8 cellular contexts compared by ENCODE assay signal in the genomic region with DNA sequence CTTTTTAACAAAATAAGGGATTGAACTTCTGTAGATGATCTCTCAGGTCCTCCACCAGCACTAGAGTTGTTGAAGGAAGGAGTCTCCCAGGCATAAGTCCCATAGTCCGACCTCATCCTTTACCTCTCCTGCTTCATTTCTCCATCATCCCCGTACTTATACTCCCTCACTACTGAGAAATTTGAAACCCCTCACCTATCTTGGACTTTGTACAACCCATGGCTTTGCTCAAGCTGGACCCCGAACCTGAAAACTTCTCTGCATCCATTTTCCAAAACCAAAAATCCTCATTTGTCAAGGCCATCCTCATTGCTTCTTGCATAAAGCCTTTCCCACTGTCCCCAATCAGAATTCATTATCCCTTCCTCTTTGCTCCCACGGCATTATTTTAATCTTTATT. TPM values are rescaled to one million over a fixed set of nuclear protein-coding genes. Genes with fewer than 3 reads are reported as not detected.
DNase-seq lines count a peak whose midpoint lies in the region; ATAC-seq, FAIRE-seq and TF ChIP-seq lines count a peak whose summit lies in the region.

No MANE protein-coding gene starts in this region.

- 77% methylated on average over 4 of the region's 4 CpGs for WGBS in suprapubic skin

- H4K20me1 ChIP-seq in keratinocyte (ENCODE audit: control insufficient read depth, extremely low read depth, insufficient read depth, low read length), result no peaks in the 10 kb centered on the region

- TF ChIP-seq POLR2A in suprapubic skin (IDR thresholded peaks at IDR 0.05), result no peak

- FAIRE-seq in keratinocyte (lab: Jason Lieb, UNC), result no peak

- H3K4me1 ChIP-seq in keratinocyte (ENCODE audit: control insufficient read depth, extremely low read depth, insufficient read depth, low read length) (peaks cover 8% of the 10 kb centered on the region), suprapubic skin (peaks cover 10% of the 10 kb centered on the region)

- H3K27me3 ChIP-seq in keratinocyte (ENCODE audit: control insufficient read depth, extremely low read depth, insufficient read depth, low read length) (no peaks in the 10 kb centered on the region), suprapubic skin (no peaks in the 10 kb centered on the region)

- H3K36me3 ChIP-seq in keratinocyte (ENCODE audit: control insufficient read depth in 2 of 2, extremely low read depth in 1 of 2, insufficient read depth in 2 of 2, low read length in 2 of 2) (peaks cover 3 to 4% of the 10 kb centered on the region in 2 experiments), suprapubic skin (peaks cover 13% of the 10 kb centered on the region)

- H3K79me2 ChIP-seq in keratinocyte (ENCODE audit: control insufficient read depth, insufficient read depth, low read length), result no peaks in the 10 kb centered on the region

- dilution Hi-C loops in keratinocyte (cut with MboI; ENCODE audit: extremely low pct_ligation_motif_present, low sequenced_read_pairs), result no loop called here

- peak overlapping the region; percentile 91 for H3K4me3 Mint-ChIP-seq in T-helper 1 cell treated with Interleukin-12 subunit alpha and Interleukin-12 subunit beta and Interleukin-4 antibody, amounts not matched to agents 30 μg/mL and 1 μg/mL, for 36 hours
- peak overlapping the region; percentile 92 for H3K4me3 Mint-ChIP-seq in activated naive CD8-positive, alpha-beta T cell treated with anti-CD3 and anti-CD28 coated beads for 36 hours

- no peak for ATAC-seq in HG03442 (IDR thresholded peaks at IDR 0.05; ENCODE audit: unreplicated experiment)

- H3K4me1 Mint-ChIP-seq in T-helper 1 cell treated with Interleukin-12 subunit alpha and Interleukin-12 subunit beta and Interleukin-4 antibody, amounts not matched to agents 30 μg/mL and 1 μg/mL, for 36 hours (ENCODE audit: low read depth), result peaks cover 18% of the 10 kb centered on the region
- H3K4me1 Mint-ChIP-seq in activated naive CD8-positive, alpha-beta T cell treated with anti-CD3 and anti-CD28 coated beads for 36 hours, result peaks cover 17% of the 10 kb centered on the region

- H2AFZ ChIP-seq in keratinocyte (ENCODE audit: control insufficient read depth, low read length), result peak overlapping the region; percentile 46

- no peak for TF ChIP-seq EP300 in suprapubic skin (IDR thresholded peaks at IDR 0.05)

- H3K27ac Mint-ChIP-seq in T-helper 1 cell treated with Interleukin-12 subunit alpha and Interleukin-12 subunit beta and Interleukin-4 antibody, amounts not matched to agents 30 μg/mL and 1 μg/mL, for 36 hours, result peak overlapping the region; percentile 97
- peak overlapping the region; percentile 94 for H3K27ac Mint-ChIP-seq in activated naive CD8-positive, alpha-beta T cell treated with anti-CD3 and anti-CD28 coated beads for 36 hours

- DNase-seq in T-helper 1 cell, result no peak
- DNase-seq in activated naive CD8-positive, alpha-beta T cell treated with anti-CD3 and anti-CD28 coated beads for 36 hours, result no peak
- DNase-seq in keratinocyte (ENCODE audit: low read depth, low spot score), result no peak
- DNase-seq in suprapubic skin (ENCODE audit: low spot score in 2 of 2), result no peak
- DNase-seq in NCI-H187 (lab: John Stamatoyannopoulos, UW), result no peak
- DNase-seq in DMS 273 treated with DMSO at 0.1 percent for 48 hours (lab: John Stamatoyannopoulos, UW), result no peak

- no peak overlapping the region for H3K27ac ChIP-seq in keratinocyte (ENCODE audit: control insufficient read depth, insufficient read depth, low read length)
- H3K27ac ChIP-seq in suprapubic skin, result no peak overlapping the region

- H3K9me3 ChIP-seq in keratinocyte (ENCODE audit: control insufficient read depth, low read depth, low read length) (no peaks in the 10 kb centered on the region), suprapubic skin (no peaks in the 10 kb centered on the region)

- H3K27me3 Mint-ChIP-seq in T-helper 1 cell treated with Interleukin-12 subunit alpha and Interleukin-12 subunit beta and Interleukin-4 antibody, amounts not matched to agents 30 μg/mL and 1 μg/mL, for 36 hours (ENCODE audit: low read depth), result no peaks in the 10 kb centered on the region
- no peaks in the 10 kb centered on the region for H3K27me3 Mint-ChIP-seq in activated naive CD8-positive, alpha-beta T cell treated with anti-CD3 and anti-CD28 coated beads for 36 hours

- H3K9me1 ChIP-seq in keratinocyte (ENCODE audit: control insufficient read depth, extremely low read depth, insufficient read depth, low read length), result no peaks in the 10 kb centered on the region

- peak overlapping the region; percentile 82 for H3K9ac ChIP-seq in keratinocyte (ENCODE audit: control insufficient read depth, extremely low read depth, insufficient read depth, low read length)

- H3K4me2 ChIP-seq in keratinocyte (ENCODE audit: control insufficient read depth, extremely low read depth, insufficient read depth, low read depth, low read length), result peak overlapping the region; percentile 95

- no peaks in the 10 kb centered on the region for H3K9me3 Mint-ChIP-seq in T-helper 1 cell treated with Interleukin-12 subunit alpha and Interleukin-12 subunit beta and Interleukin-4 antibody, amounts not matched to agents 30 μg/mL and 1 μg/mL, for 36 hours
- no peaks in the 10 kb centered on the region for H3K9me3 Mint-ChIP-seq in activated naive CD8-positive, alpha-beta T cell treated with anti-CD3 and anti-CD28 coated beads for 36 hours

- TF ChIP-seq CTCF in keratinocyte (optimal IDR thresholded peaks at IDR 0.05 in 1 of 3, IDR thresholded peaks at IDR 0.05 in 1 of 3, conservative IDR thresholded peaks at IDR 0.05 in 1 of 3; ENCODE audit: extremely low read depth in 1 of 3, insufficient read depth in 2 of 3, low read length in 3 of 3), result no peak
- no peak for TF ChIP-seq CTCF in suprapubic skin (IDR thresholded peaks at IDR 0.05)

- peaks cover 6% of the 10 kb centered on the region for H3K36me3 Mint-ChIP-seq in T-helper 1 cell treated with Interleukin-12 subunit alpha and Interleukin-12 subunit beta and Interleukin-4 antibody, amounts not matched to agents 30 μg/mL and 1 μg/mL, for 36 hours (ENCODE audit: low read depth)
- H3K36me3 Mint-ChIP-seq in activated naive CD8-positive, alpha-beta T cell treated with anti-CD3 and anti-CD28 coated beads for 36 hours, result peaks cover 4% of the 10 kb centered on the region

- H3K4me3 ChIP-seq in keratinocyte (ENCODE audit: control insufficient read depth in 2 of 3, extremely low read depth in 1 of 3, insufficient read depth in 2 of 3, low read depth in 1 of 3, low read length in 3 of 3), result peak overlapping the region; percentile 56 to 75 (median 74)
- H3K4me3 ChIP-seq in suprapubic skin, result peak overlapping the region; percentile 68

RNA-seq across cellular contexts. Expression of a gene that starts 0.5 kb away (rescaled TPM):
- 10 to 100 TPM; 19.8 to 21.1 TPM for total RNA-seq in activated naive CD8-positive, alpha-beta T cell treated with anti-CD3 and anti-CD28 coated beads for 36 hours
- 11.0 to 16.0 TPM (median 13.1 TPM) in 3 replicates for polyA plus RNA-seq in keratinocyte
- polyA plus RNA-seq in keratinocyte (2011; ENCODE audit: low read depth), result 7.3 TPM
- polyA plus RNA-seq in keratinocyte (2011; cell fraction: cytosol; rRNA removed), result 9.3 and 14.3 TPM in 2 replicates
- 12.0 and 15.2 TPM in 2 replicates for polyA plus RNA-seq in keratinocyte (2011; cell fraction: nucleus; rRNA removed)
- polyA plus RNA-seq in keratinocyte (2012; ENCODE audit: low replicate concordance), result 8.2 and 8.3 TPM in 2 replicates
- polyA minus RNA-seq in keratinocyte, result 20.1 to 37.8 TPM (median 22.2 TPM) in 3 replicates
- polyA minus RNA-seq in keratinocyte (2011; cell fraction: cytosol; rRNA and poly(A)+ RNA removed), result 8.6 TPM
- 4.3 and 12.3 TPM in 2 replicates for polyA minus RNA-seq in keratinocyte (2011; cell fraction: nucleus; rRNA and poly(A)+ RNA removed)
- 10 to 100 TPM; 15.7 to 19.2 (median 18.3) TPM for total RNA-seq in suprapubic skin

RNA-seq across cellular contexts. Expression of a gene that starts 8.7 kb away (rescaled TPM):
- 1 to 10 TPM in 1 of 2 experiments, under 1 TPM in 1; 0.92 to 1.1 TPM for total RNA-seq in activated naive CD8-positive, alpha-beta T cell treated with anti-CD3 and anti-CD28 coated beads for 36 hours
- polyA plus RNA-seq in keratinocyte, result 0.48 to 2.4 TPM (median 1.4 TPM) in 3 replicates
- 0.90 TPM for polyA plus RNA-seq in keratinocyte (2011; ENCODE audit: low read depth)
- polyA plus RNA-seq in keratinocyte (2011; cell fraction: cytosol; rRNA removed), result 0.13 and 0.14 TPM in 2 replicates
- 9.1 and 10.2 TPM in 2 replicates for polyA plus RNA-seq in keratinocyte (2011; cell fraction: nucleus; rRNA removed)
- polyA plus RNA-seq in keratinocyte (2012; ENCODE audit: low replicate concordance), result 0.40 and 4.9 TPM in 2 replicates
- polyA minus RNA-seq in keratinocyte, result 0.39 to 1.8 TPM (median 1.4 TPM) in 3 replicates
- polyA minus RNA-seq in keratinocyte (2011; cell fraction: cytosol; rRNA and poly(A)+ RNA removed), result not detected
- polyA minus RNA-seq in keratinocyte (2011; cell fraction: nucleus; rRNA and poly(A)+ RNA removed), result 2.2 and 2.9 TPM in 2 replicates
- total RNA-seq in suprapubic skin, result 10 to 100 TPM in 1 of 4 donors, 1 to 10 TPM in 3; 2.4 to 12.6 (median 3.2) TPM

RNA-seq across cellular contexts. Expression of a gene that starts 15.6 kb away (rescaled TPM):
- 10 to 100 TPM; 44.1 to 50.2 TPM for total RNA-seq in activated naive CD8-positive, alpha-beta T cell treated with anti-CD3 and anti-CD28 coated beads for 36 hours
- polyA plus RNA-seq in keratinocyte, result 26.1 to 32.2 TPM (median 29.1 TPM) in 3 replicates
- polyA plus RNA-seq in keratinocyte (2011; ENCODE audit: low read depth), result 18.4 TPM
- polyA plus RNA-seq in keratinocyte (2011; cell fraction: cytosol; rRNA removed), result 17.1 and 25.3 TPM in 2 replicates
- polyA plus RNA-seq in keratinocyte (2011; cell fraction: nucleus; rRNA removed), result 60.4 and 63.1 TPM in 2 replicates
- 29.4 and 47.6 TPM in 2 replicates for polyA plus RNA-seq in keratinocyte (2012; ENCODE audit: low replicate concordance)
- 14.5 to 19.1 TPM (median 17.3 TPM) in 3 replicates for polyA minus RNA-seq in keratinocyte
- 23.2 TPM for polyA minus RNA-seq in keratinocyte (2011; cell fraction: cytosol; rRNA and poly(A)+ RNA removed)
- 17.1 and 21.3 TPM in 2 replicates for polyA minus RNA-seq in keratinocyte (2011; cell fraction: nucleus; rRNA and poly(A)+ RNA removed)
- 10 to 100 TPM; 44.9 to 70.3 (median 53.0) TPM for total RNA-seq in suprapubic skin

RNA-seq across cellular contexts. Expression of a gene that starts 17.0 kb away (rescaled TPM):
- 10 to 100 TPM; 54.2 to 57.7 TPM for total RNA-seq in activated naive CD8-positive, alpha-beta T cell treated with anti-CD3 and anti-CD28 coated beads for 36 hours
- polyA plus RNA-seq in keratinocyte, result 45.8 to 54.9 TPM (median 51.3 TPM) in 3 replicates
- polyA plus RNA-seq in keratinocyte (2011; ENCODE audit: low read depth), result 19.4 TPM
- 37.1 and 37.2 TPM in 2 replicates for polyA plus RNA-seq in keratinocyte (2011; cell fraction: cytosol; rRNA removed)
- polyA plus RNA-seq in keratinocyte (2011; cell fraction: nucleus; rRNA removed), result 66.2 and 67.1 TPM in 2 replicates
- polyA plus RNA-seq in keratinocyte (2012; ENCODE audit: low replicate concordance), result 38.0 and 49.6 TPM in 2 replicates
- polyA minus RNA-seq in keratinocyte, result 79.1 to 95.1 TPM (median 82.6 TPM) in 3 replicates
- 45.7 TPM for polyA minus RNA-seq in keratinocyte (2011; cell fraction: cytosol; rRNA and poly(A)+ RNA removed)
- 30.3 and 49.8 TPM in 2 replicates for polyA minus RNA-seq in keratinocyte (2011; cell fraction: nucleus; rRNA and poly(A)+ RNA removed)
- total RNA-seq in suprapubic skin, result 100 to 1,000 TPM in 2 of 4 donors, 10 to 100 TPM in 2; 61.0 to 106 (median 91.9) TPM

RNA-seq across cellular contexts. Expression of a gene that starts 45.5 kb away (rescaled TPM):
- 10 to 100 TPM; 22.8 to 27.2 TPM for total RNA-seq in activated naive CD8-positive, alpha-beta T cell treated with anti-CD3 and anti-CD28 coated beads for 36 hours
- polyA plus RNA-seq in keratinocyte, result 23.2 to 37.7 TPM (median 25.1 TPM) in 3 replicates
- 64.8 TPM for polyA plus RNA-seq in keratinocyte (2011; ENCODE audit: low read depth)
- polyA plus RNA-seq in keratinocyte (2011; cell fraction: cytosol; rRNA removed), result 22.4 and 32.9 TPM in 2 replicates
- 41.2 and 42.7 TPM in 2 replicates for polyA plus RNA-seq in keratinocyte (2011; cell fraction: nucleus; rRNA removed)
- 21.5 and 43.1 TPM in 2 replicates for polyA plus RNA-seq in keratinocyte (2012; ENCODE audit: low replicate concordance)
- 24.5 to 39.9 TPM (median 27.6 TPM) in 3 replicates for polyA minus RNA-seq in keratinocyte
- 15.0 TPM for polyA minus RNA-seq in keratinocyte (2011; cell fraction: cytosol; rRNA and poly(A)+ RNA removed)
- 9.2 and 9.8 TPM in 2 replicates for polyA minus RNA-seq in keratinocyte (2011; cell fraction: nucleus; rRNA and poly(A)+ RNA removed)
- 10 to 100 TPM; 48.1 to 84.7 (median 64.4) TPM for total RNA-seq in suprapubic skin
